Comparison of ENCODE assay signal across 9 cellular contexts in genomic region chr6:12602951-12603710, GRCh38.
DNase-seq lines count a peak whose midpoint lies in the region; ATAC-seq and TF ChIP-seq lines count a peak whose summit lies in the region.
"Had no signal": no experiment of that assay in that cellular context is flagged by ENCODE, and none has a peak within 500 bp of the region (broad histone marks: within the 10 kb centered on the region; RNA-seq: fewer than 3 reads in every experiment).

No MANE protein-coding gene starts in this region.

- 50% methylated on average over 6 of the region's 6 CpGs for WGBS in prostate gland
- 45 to 55% methylated on average over 6 of the region's 6 CpGs for WGBS in lower leg skin, 2 donors

- H3K27me3 ChIP-seq in Peyer's patch (no peaks in the 10 kb centered on the region), prostate gland (replicated peaks; ENCODE audit: insufficient read depth) (no peaks in the 10 kb centered on the region)

- DNase-seq in Right ventricle myocardium inferior (ENCODE audit: missing footprints) (no peak), cardiac septum (ENCODE audit: low spot score) (no peak), Peyer's patch (no peak), fibroblast of peridontal ligament (ENCODE audit: extremely low read depth) (peak; percentile 86), prostate gland (ENCODE audit: low spot score) (peak; percentile 38), lower leg skin (ENCODE audit: low spot score in 2 of 2) (no peak), GM19240 (ENCODE audit: insufficient read length, low spot score) (no peak)
- no peak for DNase-seq in central memory CD4-positive, alpha-beta T cell
- DNase-seq: activated naive CD8-positive, alpha-beta T cell treated with anti-CD3 and anti-CD28 coated beads, Interleukin-2, amount 10 ng/mL, durations not matched to agents 7 days and 5 days had no signal

- TF ChIP-seq POLR2A in Peyer's patch (IDR thresholded peaks at IDR 0.05), result no peak
- TF ChIP-seq POLR2A in prostate gland (IDR thresholded peaks at IDR 0.05), result no peak
- no peak for TF ChIP-seq POLR2A in lower leg skin (IDR thresholded peaks at IDR 0.05)

- intact Hi-C loops in Right ventricle myocardium inferior (cut with DNase I), result loop anchor here (1.0 to 10.0 kb wide), 4 partner anchors 208 to 1016 kb away; partner anchors contain the start of gene EDN1
- intact Hi-C loops in cardiac septum (cut with DNase I), result loop anchor here (2.0 to 10.0 kb wide), 4 partner anchors 198 to 1016 kb away; no protein-coding TSS in a partner anchor
- intact Hi-C loops in prostate gland (cut with DNase I), result loop anchor here (10.0 kb wide), 2 partner anchors 948 to 1018 kb away; no protein-coding TSS in a partner anchor
- intact Hi-C loops in lower leg skin (cut with DNase I; ENCODE audit: low total_unique reads), result loop anchor here (10.0 kb wide), 1 partner anchor 948 kb away; no protein-coding TSS in a partner anchor

- ATAC-seq in Right ventricle myocardium inferior, result peak; percentile 44

- H3K4me3 ChIP-seq in Peyer's patch, result no peak overlapping the region
- H3K4me3 ChIP-seq in prostate gland, result no peak overlapping the region
- no peak overlapping the region for H3K4me3 ChIP-seq in lower leg skin (ENCODE audit: low read depth, poor library complexity, severe bottlenecking)

- H3K9me3 ChIP-seq in Peyer's patch, result no peaks in the 10 kb centered on the region
- H3K9me3 ChIP-seq in prostate gland, result no peaks in the 10 kb centered on the region

- H3K27ac ChIP-seq in Peyer's patch (no peak overlapping the region), prostate gland (no peak overlapping the region)

- peak in 4 of 6 experiments; percentile 40 to 72 (median 61) for TF ChIP-seq CTCF in Peyer's patch (IDR thresholded peaks at IDR 0.05)
- TF ChIP-seq CTCF in prostate gland (IDR thresholded peaks at IDR 0.05), result peak in 3 of 4 experiments; percentile 36 to 62 (median 55)
- no peak for TF ChIP-seq CTCF in lower leg skin (IDR thresholded peaks at IDR 0.05)

- H3K4me1 ChIP-seq in Peyer's patch (no peaks in the 10 kb centered on the region), prostate gland (replicated peaks) (no peaks in the 10 kb centered on the region)

- H3K36me3 ChIP-seq in Peyer's patch, result no peaks in the 10 kb centered on the region
- H3K36me3 ChIP-seq in prostate gland, result no peaks in the 10 kb centered on the region

Comparison
In these comparisons a context has a peak if more than half of its experiments do, and no peak if none do; other contexts are left out.
1. DNase-seq: peak in fibroblast of peridontal ligament (single experiment) and prostate gland (single experiment); none in Right ventricle myocardium inferior (single experiment), cardiac septum (single experiment), Peyer's patch (0 of 3), lower leg skin (0 of 2), central memory CD4-positive, alpha-beta T cell (single experiment) and GM19240 (single experiment).
2. CTCF ChIP-seq: peak in Peyer's patch (4 of 6) and prostate gland (3 of 4); none in lower leg skin (0 of 3).